ENCODE assay signal across 12 cellular contexts in genomic region chr5:36363101-36363500, GRCh38.
DNase-seq lines count a peak whose midpoint lies in the region; ATAC-seq and TF ChIP-seq lines count a peak whose summit lies in the region.
"Had no signal": no experiment of that assay in that cellular context is flagged by ENCODE, and none has a peak within 500 bp of the region (broad histone marks: within the 10 kb centered on the region; RNA-seq: fewer than 3 reads in every experiment).

No MANE protein-coding gene starts in this region.

- DNase-seq in AG04449 (ENCODE audit: low read depth, low spot score), result peak; percentile 34
- peak; percentile 38 for DNase-seq in HFF-Myc (ENCODE audit: extremely low read depth, low read depth)
- DNase-seq in adipocyte (ENCODE audit: low read depth), result peak; percentile 24
- peak; percentile 20 for DNase-seq in iPS DF 19.7 (ENCODE audit: low read depth, low spot score)
- DNase-seq in cortex of kidney (lab: John Stamatoyannopoulos, UW), result no peak
- no peak for DNase-seq in erythroblast (lab: John Stamatoyannopoulos, UW)
- DNase-seq in NCI-H1417 (lab: John Stamatoyannopoulos, UW), result no peak
- DNase-seq: dermis blood vessel endothelial cell, NCI-H187 treated with DMSO at 0.1 percent for 48 hours, spleen had no signal

- no peak for ATAC-seq in HG02759 (IDR thresholded peaks at IDR 0.05; ENCODE audit: unreplicated experiment)

- POLR2A ChIA-PET in AG04449 (lab: Yijun Ruan, JAX), result interaction anchor here (1.3 kb wide), 1 partner anchor 11 kb away, joined by 3 read pairs; no protein-coding TSS in a partner anchor

- TF ChIP-seq CTCF in AG04449 (IDR thresholded peaks at IDR 0.05; ENCODE audit: insufficient read depth, low read length, missing control alignments) (peak; percentile 24), HFF-Myc (IDR thresholded peaks at IDR 0.05; ENCODE audit: low read depth, low read length, missing control alignments) (no peak)

- H3K27me3 ChIP-seq in adipocyte (replicated peaks; ENCODE audit: control insufficient read depth, insufficient read depth, low read length), result no peaks in the 10 kb centered on the region
- H3K27me3 ChIP-seq: BLaER1, spleen had no signal

- H3K9ac ChIP-seq in adipocyte (ENCODE audit: low read length), result no peak overlapping the region
- H3K9ac ChIP-seq: BLaER1 had no signal

- CTCF ChIA-PET in AG04449 (lab: Yijun Ruan, JAX), result interaction anchor here (1.3 kb wide), 1 partner anchor 31 kb away, joined by 6 read pairs; no protein-coding TSS in a partner anchor

- peaks cover 43% of the 10 kb centered on the region for H3K4me1 ChIP-seq in adipocyte (ENCODE audit: control insufficient read depth, insufficient read depth, low read length)
- H3K4me1 ChIP-seq: spleen had no signal

- no peaks in the 10 kb centered on the region for H3K9me3 ChIP-seq in adipocyte (ENCODE audit: control insufficient read depth, low read length)
- H3K9me3 ChIP-seq: BLaER1, spleen had no signal

- TF ChIP-seq POLR2A in erythroblast (IDR thresholded peaks at IDR 0.05; ENCODE audit: low read length), result no peak

- no peaks in the 10 kb centered on the region for H3K36me3 ChIP-seq in adipocyte (ENCODE audit: control insufficient read depth, insufficient read depth, low read length, severe bottlenecking)
- H3K36me3 ChIP-seq: BLaER1, spleen had no signal

- H3K4me3 ChIP-seq in AG04449 (ENCODE audit: low read depth, low read length), result no peak overlapping the region
- H3K4me3 ChIP-seq in HFF-Myc (replicated peaks; ENCODE audit: low read depth, low read length), result no peak overlapping the region
- H3K4me3 ChIP-seq in adipocyte (ENCODE audit: low read length), result no peak overlapping the region
- H3K4me3 ChIP-seq: BLaER1, spleen had no signal

Comparison
In these comparisons a context has a peak if more than half of its experiments do, and no peak if none do; other contexts are left out.
1. DNase-seq: peak in AG04449 (single experiment), HFF-Myc (single experiment), adipocyte (single experiment) and iPS DF 19.7 (single experiment); none in cortex of kidney (single experiment), erythroblast (0 of 2) and NCI-H1417 (0 of 3).